Comparison of ENCODE assay signal across 21 cellular contexts in the genomic region with DNA sequence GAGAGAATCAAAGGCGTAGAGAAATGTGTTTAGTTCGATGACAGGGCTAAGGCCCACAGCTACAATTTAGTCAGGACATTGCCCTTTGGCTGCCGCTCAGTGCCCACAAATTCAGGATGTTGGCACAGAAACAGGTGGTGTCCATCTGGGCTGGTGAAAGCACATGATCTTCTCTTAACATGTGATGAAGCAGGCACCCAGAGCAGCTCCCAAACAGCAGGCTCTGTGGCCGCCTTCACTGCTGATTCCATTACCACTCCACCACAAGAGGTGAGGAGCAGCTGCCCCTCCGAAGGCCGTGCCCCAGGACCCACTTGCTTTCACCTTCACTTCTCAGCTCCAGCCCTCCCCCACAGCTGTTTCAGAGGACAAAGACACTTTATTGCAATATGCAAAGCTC. TPM values are rescaled to one million over a fixed set of nuclear protein-coding genes. Genes with fewer than 3 reads are reported as not detected.
DNase-seq lines count a peak whose midpoint lies in the region; ATAC-seq and TF ChIP-seq lines count a peak whose summit lies in the region.
"Had no signal": no experiment of that assay in that cellular context is flagged by ENCODE, and none has a peak within 500 bp of the region (broad histone marks: within the 10 kb centered on the region; RNA-seq: fewer than 3 reads in every experiment).

No MANE protein-coding gene starts in this region.

- H3K9me3 ChIP-seq in neural progenitor cell (ENCODE audit: low read depth) = no peaks in the 10 kb centered on the region
- H3K9me3 ChIP-seq in CD4-positive, alpha-beta T cell (ENCODE audit: control insufficient read depth, low read length) = no peaks in the 10 kb centered on the region
- H3K9me3 ChIP-seq: Peyer's patch, psoas muscle, testis had no signal

- no peaks in the 10 kb centered on the region for H4K20me1 ChIP-seq in neural progenitor cell (ENCODE audit: low read depth)

- no peaks in the 10 kb centered on the region for H3K27me3 Mint-ChIP-seq in neural progenitor cell (ENCODE audit: insufficient read depth, low read depth)
- H3K27me3 Mint-ChIP-seq in CD4-positive, alpha-beta T cell = peaks cover 36% of the 10 kb centered on the region

- H3K27ac Mint-ChIP-seq in neural progenitor cell = no peak overlapping the region
- no peak overlapping the region for H3K27ac Mint-ChIP-seq in CD4-positive, alpha-beta T cell
- H3K27ac Mint-ChIP-seq: effector memory CD8-positive, alpha-beta T cell; IgD-negative memory B cell; nephron progenitor cell had no signal

- in situ Hi-C loops in G401 (cut with HindIII; ENCODE audit: low sequenced_read_pairs) = no loop called here

- peaks cover 5% of the 10 kb centered on the region for H3K4me1 Mint-ChIP-seq in neural progenitor cell
- no peaks in the 10 kb centered on the region for H3K4me1 Mint-ChIP-seq in CD4-positive, alpha-beta T cell (ENCODE audit: low read depth)
- H3K4me1 Mint-ChIP-seq: IgD-negative memory B cell had no signal

- H3K4me2 ChIP-seq in neural progenitor cell = no peak overlapping the region

- ATAC-seq in CD4-positive, alpha-beta T cell (ENCODE audit: poor library complexity) = no peak
- ATAC-seq: effector memory CD8-positive, alpha-beta T cell; psoas muscle had no signal

- no peak overlapping the region for H3K27ac ChIP-seq in neural progenitor cell
- H3K27ac ChIP-seq in CD4-positive, alpha-beta T cell (ENCODE audit: low read depth, low read length) = no peak overlapping the region
- H3K27ac ChIP-seq: psoas muscle, testis had no signal

- no peak for TF ChIP-seq CTCF in neural progenitor cell (IDR thresholded peaks at IDR 0.05)
- TF ChIP-seq CTCF in CD4-positive, alpha-beta T cell (IDR thresholded peaks at IDR 0.05) = no peak

- intact Hi-C loops in CD4-positive, alpha-beta T cell (cut with DNase I, micrococcal nuclease) = no loop called here

- peak overlapping the region; percentile 17 for H2AFZ ChIP-seq in neural progenitor cell (replicated peaks)

- DNase-seq in G401 (ENCODE audit: low spot score) (peak; percentile 89), NCI-H524 (lab: John Stamatoyannopoulos, UW) (peak; percentile 31 to 78), cerebellar cortex (ENCODE audit: low spot score) (peak; percentile 88), neural progenitor cell (ENCODE audit: low spot score) (no peak), mesenteric fat pad (ENCODE audit: low spot score) (no peak), T1000 (lab: John Stamatoyannopoulos, UW) (no peak), NCI-H510A (lab: John Stamatoyannopoulos, UW) (no peak)
- DNase-seq in CD4-positive, alpha-beta T cell = no peak
- DNase-seq: activated CD4-positive, alpha-beta T cell treated with anti-CD3 and anti-CD28 coated beads, Interleukin-2, amount 50 U/mL, for 1 hour; activated gamma-delta T cell treated with Interleukin-2 at 50 U/mL for 16 hours; effector memory CD8-positive, alpha-beta T cell; GF-D8; mesenchymal stem cell; NCI-H2081; NCI-H69; nephron progenitor cell; psoas muscle; testis had no signal

- POLR2A ChIA-PET in CD4-positive, alpha-beta T cell (lab: Charles Lee) = no interaction called here

- H3F3A ChIP-seq in neural progenitor cell (ENCODE audit: low read depth) = no peaks in the 10 kb centered on the region

- H3K4me3 Mint-ChIP-seq in neural progenitor cell = no peak overlapping the region
- H3K4me3 Mint-ChIP-seq in CD4-positive, alpha-beta T cell = no peak overlapping the region
- H3K4me3 Mint-ChIP-seq: effector memory CD8-positive, alpha-beta T cell; IgD-negative memory B cell; nephron progenitor cell had no signal

- H3K79me2 ChIP-seq in neural progenitor cell (ENCODE audit: low read depth) = no peaks in the 10 kb centered on the region

- peaks cover 6% of the 10 kb centered on the region for H3K4me1 ChIP-seq in neural progenitor cell
- H3K4me1 ChIP-seq: psoas muscle, testis had no signal

- no peaks in the 10 kb centered on the region for H3K9me3 Mint-ChIP-seq in neural progenitor cell
- H3K9me3 Mint-ChIP-seq in CD4-positive, alpha-beta T cell = no peaks in the 10 kb centered on the region
- H3K9me3 Mint-ChIP-seq: effector memory CD8-positive, alpha-beta T cell; IgD-negative memory B cell; nephron progenitor cell had no signal

- H3K9ac ChIP-seq in neural progenitor cell = no peak overlapping the region

- CTCF ChIA-PET in CD4-positive, alpha-beta T cell (lab: Charles Lee) = interaction anchor here (1.1 kb wide), 2 partner anchors 15 to 16 kb away, joined by 3 to 5 read pairs; no protein-coding TSS in a partner anchor

- H3K4me3 ChIP-seq in neural progenitor cell = no peak overlapping the region
- H3K4me3 ChIP-seq: Peyer's patch, psoas muscle, testis had no signal

- no peaks in the 10 kb centered on the region for H3K36me3 ChIP-seq in neural progenitor cell
- H3K36me3 ChIP-seq: Peyer's patch had no signal

- peaks cover 3% of the 10 kb centered on the region for H3K27me3 ChIP-seq in neural progenitor cell
- H3K27me3 ChIP-seq in CD4-positive, alpha-beta T cell (ENCODE audit: control insufficient read depth, insufficient read depth, low read length) = peaks cover 8% of the 10 kb centered on the region
- H3K27me3 ChIP-seq: Peyer's patch, testis had no signal

- no peaks in the 10 kb centered on the region for H3K36me3 Mint-ChIP-seq in neural progenitor cell
- no peaks in the 10 kb centered on the region for H3K36me3 Mint-ChIP-seq in CD4-positive, alpha-beta T cell (ENCODE audit: low read depth)

RNA-seq across cellular contexts. Expression of gene ACKR1, which starts 24.8 kb away (rescaled TPM):
- not detected in 2 replicates for total RNA-seq in G401 (2014; rRNA removed; shearing (Covaris generic))
- total RNA-seq in neural progenitor cell (ENCODE audit: low replicate concordance) = 0.74 TPM in 1 of 2 replicates, not detected in the other
- 94.7 TPM for total RNA-seq in mesenteric fat pad
- not detected for total RNA-seq in CD4-positive, alpha-beta T cell
- total RNA-seq: chondrocyte had no signal

RNA-seq across cellular contexts. Expression of gene CADM3, which starts 58.1 kb away (rescaled TPM):
- total RNA-seq in G401 (2014; rRNA removed; shearing (Covaris generic)) = not detected in 2 replicates
- total RNA-seq in neural progenitor cell (ENCODE audit: low replicate concordance) = 6.9 and 15.3 TPM in 2 replicates
- total RNA-seq in mesenteric fat pad = 6.5 TPM
- not detected for total RNA-seq in CD4-positive, alpha-beta T cell

Comparison
In these comparisons a context has a peak if more than half of its experiments do, and no peak if none do; other contexts are left out.
1. DNase-seq: peak in G401 (single experiment), NCI-H524 (2 of 2) and cerebellar cortex (single experiment); none in neural progenitor cell (single experiment), mesenteric fat pad (single experiment), T1000 (single experiment), NCI-H510A (single experiment) and CD4-positive, alpha-beta T cell (0 of 10).
2. RNA of gene ACKR1, which starts 24.8 kb away (total RNA-seq): 94.7 TPM in mesenteric fat pad (single experiment); not detected in G401, 0.74 TPM in neural progenitor cell and not detected in CD4-positive, alpha-beta T cell; every median in the first group is over 10 times any median in the second.